ENCODE assay signal across 8 cellular contexts in the genomic region with DNA sequence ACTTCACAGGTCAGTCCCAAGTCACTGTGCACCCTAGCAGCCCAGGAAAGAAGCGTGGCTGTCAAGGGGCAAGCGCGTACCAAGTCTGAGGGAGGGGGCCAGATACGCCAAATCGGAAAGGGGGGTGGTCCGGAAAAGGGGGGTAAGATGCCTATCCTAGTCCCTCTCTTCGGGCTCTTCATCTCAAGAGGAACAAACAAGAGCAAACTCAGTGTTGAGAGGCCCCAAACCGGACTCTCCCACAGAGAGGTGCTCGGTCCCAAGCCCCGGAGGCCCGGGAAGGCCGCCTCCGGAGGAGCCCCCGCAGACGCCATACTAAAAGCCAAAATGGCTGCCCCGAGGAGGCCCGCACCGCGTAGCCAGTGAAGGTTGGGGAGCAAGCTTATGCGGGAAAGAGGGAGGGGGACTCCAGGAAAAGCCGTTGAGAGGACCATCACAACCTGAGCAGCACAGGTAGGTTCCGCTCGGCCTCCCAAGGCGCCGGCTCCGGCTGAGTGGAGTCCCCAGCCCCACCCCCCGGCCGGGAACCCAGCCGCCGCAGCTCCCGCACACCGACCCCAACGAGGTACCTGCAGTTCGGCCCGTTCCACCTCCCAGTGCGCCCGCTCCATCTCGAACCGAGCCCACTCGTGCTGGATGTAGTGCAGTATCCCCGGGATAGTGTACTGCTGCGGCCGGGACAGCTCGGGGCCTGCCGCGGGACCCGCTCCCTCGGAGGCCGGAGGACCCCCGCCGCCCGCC. TPM values are rescaled to one million over a fixed set of nuclear protein-coding genes. Genes with fewer than 3 reads are reported as not detected.
DNase-seq lines count a peak whose midpoint lies in the region; ATAC-seq and TF ChIP-seq lines count a peak whose summit lies in the region.

A gene with protein sequence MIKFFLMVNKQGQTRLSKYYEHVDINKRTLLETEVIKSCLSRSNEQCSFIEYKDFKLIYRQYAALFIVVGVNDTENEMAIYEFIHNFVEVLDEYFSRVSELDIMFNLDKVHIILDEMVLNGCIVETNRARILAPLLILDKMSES (plus strand): TSS at position 315 of the 741 bp plus-strand sequence. CDS start 40,548 bp downstream, outside the sequence.

- peaks cover 6% of the 10 kb centered on the region; the same call in 1 of the 2 replicates for H3F3A ChIP-seq in Loucy (ENCODE audit: low read depth)
- H3F3A ChIP-seq in smooth muscle cell (ENCODE audit: low read depth), result peaks cover 12% of the 10 kb centered on the region

- WGBS in smooth muscle cell (ENCODE audit: low lambda C conversion rate), result under 1% methylated on average over 42 of the region's 52 CpGs

- H3K4me2 ChIP-seq in Loucy (ENCODE audit: low read depth, low read length, poor library complexity, severe bottlenecking) (peak within 1 kb of the TSS; percentile 98), smooth muscle cell (peak within 1 kb of the TSS; percentile 95)

- H3K9me3 ChIP-seq in Loucy (ENCODE audit: insufficient read depth, low read depth, low read length) (no peaks in the 10 kb centered on the region), smooth muscle cell (replicated peaks; ENCODE audit: low read depth) (no peaks in the 10 kb centered on the region)

- DNase-seq in C1 segment of cervical spinal cord (lab: John Stamatoyannopoulos, UW) (peak; percentile 3 to 76 (median 61)), brain pericyte (ENCODE audit: low read depth, low spot score) (peak; percentile 5), iPS-NIHi7 (ENCODE audit: extremely low spot score) (peak; percentile 33), smooth muscle cell (lab: John Stamatoyannopoulos, UW; ENCODE audit: unreplicated experiment) (peak; percentile 45), NCI-H1048 (lab: John Stamatoyannopoulos, UW) (no peak)

- no peaks in the 10 kb centered on the region for H3K9me2 ChIP-seq in Loucy (replicated peaks; ENCODE audit: low read depth, low read length)

- H3K36me3 ChIP-seq in Loucy (ENCODE audit: insufficient read depth, low read length) (0 out of 2 replicates have a peak, but pooled peaks cover 2% of the 10 kb centered on the region), smooth muscle cell (ENCODE audit: low read depth) (no peaks in the 10 kb centered on the region)

- H3K27ac ChIP-seq in VCaP (peak within 1 kb of the TSS; percentile 98), smooth muscle cell (ENCODE audit: low read depth) (peak within 1 kb of the TSS; percentile 95)

- peaks cover 40% of the 10 kb centered on the region for H3K4me1 ChIP-seq in Loucy (ENCODE audit: insufficient read depth, low read length, poor library complexity, severe bottlenecking)
- H3K4me1 ChIP-seq in smooth muscle cell (ENCODE audit: low read depth), result peaks cover 23% of the 10 kb centered on the region

- H3K9ac ChIP-seq in Loucy (ENCODE audit: low read depth, low read length, poor library complexity, severe bottlenecking), result peak within 1 kb of the TSS; percentile 98
- peak within 1 kb of the TSS; percentile 98 for H3K9ac ChIP-seq in smooth muscle cell (ENCODE audit: low read depth)

- H3K4me3 ChIP-seq in Loucy (ENCODE audit: low read length, poor library complexity, severe bottlenecking) (peak within 1 kb of the TSS; percentile 82), smooth muscle cell (peak within 1 kb of the TSS; percentile 99)

- TF ChIP-seq CTCF in Loucy (conservative IDR thresholded peaks at IDR 0.05; ENCODE audit: low read length) (no peak), VCaP (conservative IDR thresholded peaks at IDR 0.05) (no peak), smooth muscle cell (IDR thresholded peaks at IDR 0.05; ENCODE audit: borderline replicate concordance, insufficient read depth, poor library complexity, severe bottlenecking) (no peak)

- H2AFZ ChIP-seq in Loucy (ENCODE audit: low read length) (peak within 1 kb of the TSS; percentile 94), smooth muscle cell (ENCODE audit: low read depth) (peak within 1 kb of the TSS; percentile 97)

- H3K79me2 ChIP-seq in Loucy (ENCODE audit: insufficient read depth, low read length) (peaks cover 65% of the 10 kb centered on the region), smooth muscle cell (ENCODE audit: low read depth) (peaks cover 81% of the 10 kb centered on the region)

- ATAC-seq in GM19467 (IDR thresholded peaks at IDR 0.05; ENCODE audit: unreplicated experiment), result peak; percentile 18

- H4K20me1 ChIP-seq in Loucy (ENCODE audit: insufficient read depth, low read length, poor library complexity, severe bottlenecking) (peaks cover 52% of the 10 kb centered on the region), smooth muscle cell (ENCODE audit: low read depth) (peaks cover 50% of the 10 kb centered on the region)

- H3K27me3 ChIP-seq in Loucy (ENCODE audit: insufficient read depth, low read length, poor library complexity, severe bottlenecking) (peaks cover 5% of the 10 kb centered on the region), smooth muscle cell (ENCODE audit: low read depth) (no peaks in the 10 kb centered on the region)

RNA-seq across cellular contexts. Expression of the gene that starts here (rescaled TPM):
- total RNA-seq in smooth muscle cell, result 7.6 and 9.8 TPM in 2 replicates
- 2.3 and 4.1 TPM in 2 replicates for polyA plus RNA-seq in smooth muscle cell
